ENCODE assay signal across 14 cellular contexts in genomic region chr12:109720856-109721189, GRCh38. TPM values are rescaled to one million over a fixed set of nuclear protein-coding genes. Genes with fewer than 3 reads are reported as not detected.
"Had no signal": no experiment of that assay in that cellular context is flagged by ENCODE, and none has a peak within 500 bp of the region (broad histone marks: within the 10 kb centered on the region; RNA-seq: fewer than 3 reads in every experiment).

No MANE protein-coding gene starts in this region.

- H3K27ac ChIP-seq: colonic mucosa, epithelial cell of prostate had no signal

- H3K27me3 ChIP-seq: colonic mucosa had no signal

- H3K36me3 ChIP-seq: colonic mucosa, sigmoid colon had no signal

- ATAC-seq: activated CD8-positive, alpha-beta memory T cell treated with anti-CD3 and anti-CD28 coated beads, Interleukin-2, amount 10 ng/mL, durations not matched to agents 7 days and 5 days; natural killer cell had no signal

- H3K4me3 ChIP-seq: colonic mucosa, sigmoid colon had no signal

- H3K4me1 ChIP-seq: colonic mucosa had no signal

- DNase-seq: activated CD4-positive, alpha-beta T cell treated with anti-CD3 and anti-CD28 coated beads, Interleukin-2, amount 50 U/mL, for 48 hours; activated CD4-positive, CD25-positive, alpha-beta regulatory T cell treated with anti-CD3 and anti-CD28 coated beads, Interleukin-2, amount 50 U/mL, for 72 hours; activated CD8-positive, alpha-beta memory T cell treated with anti-CD3 and anti-CD28 coated beads, Interleukin-2, amount 10 ng/mL, durations not matched to agents 7 days and 5 days; activated effector memory CD4-positive, alpha-beta T cell treated with Interleukin-2 at 50 U/mL for 16 hours; activated T-cell treated with anti-CD3 and anti-CD28 coated beads, Interleukin-2, amount 50 U/mL, for 24 hours; colonic mucosa; effector CD8-positive, alpha-beta T cell; immature natural killer cell; natural killer cell; sigmoid colon; stimulated activated CD4-positive, alpha-beta T cell treated with anti-CD3 and anti-CD28 coated beads, Interleukin-4, amount 100 ng/mL, for 1 hour; stimulated activated CD8-positive, alpha-beta memory T cell treated with anti-CD3 and anti-CD28 coated beads, Interleukin-4, amount 100 ng/mL, for 48 hours had no signal

- H3K9me3 ChIP-seq: colonic mucosa, sigmoid colon had no signal

RNA-seq across cellular contexts. Expression of gene FAM222A, which starts 7.2 kb away (rescaled TPM):
- total RNA-seq: bronchial epithelial cell had no signal
